26 cellular contexts compared by ENCODE assay signal in the genomic region with DNA sequence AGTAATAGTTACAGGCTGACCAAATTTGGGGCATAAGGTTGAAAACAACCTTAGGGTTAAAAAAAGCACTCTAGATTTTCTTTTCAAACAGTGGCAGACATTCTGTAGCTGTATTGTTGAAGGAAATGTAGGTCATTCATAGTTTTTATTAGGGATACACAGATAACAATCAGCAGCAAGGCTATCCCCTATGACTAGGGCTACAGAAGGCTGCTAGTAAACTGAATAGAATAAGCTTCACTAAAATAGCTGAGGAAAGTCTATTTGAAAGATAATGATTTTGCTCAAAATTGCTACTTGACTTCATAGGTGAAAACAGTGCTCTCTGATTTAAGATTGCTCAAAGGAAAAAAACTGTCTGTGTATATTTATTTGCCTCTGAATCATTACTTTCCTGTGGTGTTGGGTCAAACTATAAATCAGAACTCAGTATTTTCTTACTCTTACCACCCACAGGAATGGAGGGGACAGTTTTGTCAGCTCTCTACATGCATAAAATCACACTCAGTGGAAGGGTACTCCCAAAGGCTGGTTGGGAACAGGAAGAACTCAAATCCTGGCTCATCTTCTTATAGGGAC.
"Had no signal": no experiment of that assay in that cellular context is flagged by ENCODE, and none has a peak within 500 bp of the region (broad histone marks: within the 10 kb centered on the region; RNA-seq: fewer than 3 reads in every experiment).

No MANE protein-coding gene starts in this region.

- H3K27ac Mint-ChIP-seq: activated B cell treated with CpG ODN at 0.5 μM for 24 hours; activated CD4-positive, alpha-beta memory T cell treated with anti-CD3 and anti-CD28 coated beads for 36 hours; activated naive CD8-positive, alpha-beta T cell treated with anti-CD3 and anti-CD28 coated beads for 36 hours; activated T-helper 1 cell treated with anti-CD3 and anti-CD28 coated beads, Interleukin-12 subunit alpha, Interleukin-12 subunit beta, Interleukin-2, Interleukin-4 antibody, amounts not matched to agents 30 ng/mL and 10 ng/mL and 1 ng/mL, durations not matched to agents 14 hours and 24 hours and 36 hours; memory B cell; naive B cell; neural progenitor cell; T-helper 2 cell treated with Interferon-gamma antibody and Interleukin-4, amounts not matched to agents 5 μg/mL and 100 μg/mL, for 36 hours; type B pancreatic cell had no signal

- H3K27me3 ChIP-seq: brain microvascular endothelial cell, colonic mucosa, gastrocnemius medialis, left lung, neural progenitor cell, stomach, testis had no signal

- H3K4me1 Mint-ChIP-seq: activated B cell treated with CpG ODN at 0.5 μM for 24 hours; activated naive CD8-positive, alpha-beta T cell treated with anti-CD3 and anti-CD28 coated beads for 36 hours; memory B cell; naive B cell; neural progenitor cell had no signal

- H3K9ac ChIP-seq: neural progenitor cell had no signal

- H3K27me3 Mint-ChIP-seq: activated B cell treated with CpG ODN at 0.5 μM for 24 hours; activated CD4-positive, alpha-beta memory T cell treated with anti-CD3 and anti-CD28 coated beads for 36 hours; activated naive CD8-positive, alpha-beta T cell treated with anti-CD3 and anti-CD28 coated beads for 36 hours; memory B cell; naive B cell; type B pancreatic cell had no signal

- H3K36me3 ChIP-seq: colonic mucosa, gastrocnemius medialis, left lung, neural progenitor cell had no signal

- ATAC-seq: gastrocnemius medialis, left lung, mucosa of descending colon, psoas muscle, right cardiac atrium had no signal

- H3K4me3 ChIP-seq: colonic mucosa, gastrocnemius medialis, left lung, mucosa of descending colon, neural progenitor cell, psoas muscle, skin epidermis, stomach, testis had no signal

- H2AFZ ChIP-seq: neural progenitor cell had no signal

- H3K4me2 ChIP-seq: neural progenitor cell had no signal

- H3K9me3 Mint-ChIP-seq: activated B cell treated with CpG ODN at 0.5 μM for 24 hours; activated CD4-positive, alpha-beta memory T cell treated with anti-CD3 and anti-CD28 coated beads for 36 hours; activated T-helper 1 cell treated with anti-CD3 and anti-CD28 coated beads, Interleukin-12 subunit alpha, Interleukin-12 subunit beta, Interleukin-2, Interleukin-4 antibody, amounts not matched to agents 30 ng/mL and 10 ng/mL and 1 ng/mL, durations not matched to agents 14 hours and 24 hours and 36 hours; memory B cell; naive B cell; neural progenitor cell; T-helper 2 cell treated with Interferon-gamma antibody and Interleukin-4, amounts not matched to agents 5 μg/mL and 100 μg/mL, for 36 hours; type B pancreatic cell had no signal

- H3K9me3 ChIP-seq: colonic mucosa, gastrocnemius medialis, left lung, mucosa of descending colon, psoas muscle, stomach, testis had no signal

- H3K27ac ChIP-seq: brain microvascular endothelial cell, colonic mucosa, gastrocnemius medialis, left lung, neural progenitor cell, psoas muscle, skin epidermis, stomach, testis had no signal

- H3K4me3 Mint-ChIP-seq: activated B cell treated with CpG ODN at 0.5 μM for 24 hours; activated CD4-positive, alpha-beta memory T cell treated with anti-CD3 and anti-CD28 coated beads for 36 hours; activated naive CD8-positive, alpha-beta T cell treated with anti-CD3 and anti-CD28 coated beads for 36 hours; activated T-helper 1 cell treated with anti-CD3 and anti-CD28 coated beads, Interleukin-12 subunit alpha, Interleukin-12 subunit beta, Interleukin-2, Interleukin-4 antibody, amounts not matched to agents 30 ng/mL and 10 ng/mL and 1 ng/mL, durations not matched to agents 14 hours and 24 hours and 36 hours; memory B cell; naive B cell; neural progenitor cell; T-helper 2 cell treated with Interferon-gamma antibody and Interleukin-4, amounts not matched to agents 5 μg/mL and 100 μg/mL, for 36 hours; type B pancreatic cell had no signal

- DNase-seq: activated B cell treated with CpG ODN at 0.5 μM for 24 hours; activated CD4-positive, alpha-beta memory T cell treated with anti-CD3 and anti-CD28 coated beads for 36 hours; activated CD4-positive, alpha-beta T cell treated with anti-CD3 and anti-CD28 coated beads for 4 hours; activated naive CD4-positive, alpha-beta T cell; activated naive CD8-positive, alpha-beta T cell treated with anti-CD3 and anti-CD28 coated beads for 36 hours; activated T-cell treated with anti-CD3 and anti-CD28 coated beads for 4 hours; brain microvascular endothelial cell; central memory CD4-positive, alpha-beta T cell; colonic mucosa; gastrocnemius medialis; head of caudate nucleus; mucosa of descending colon; naive B cell; psoas muscle; right cardiac atrium; stomach; testis had no signal

- H3K4me1 ChIP-seq: colonic mucosa, gastrocnemius medialis, left lung, neural progenitor cell, psoas muscle, stomach, testis had no signal

- FAIRE-seq: keratinocyte, TTC549 had no signal
